ENCODE assay signal across 14 cellular contexts in the genomic region with DNA sequence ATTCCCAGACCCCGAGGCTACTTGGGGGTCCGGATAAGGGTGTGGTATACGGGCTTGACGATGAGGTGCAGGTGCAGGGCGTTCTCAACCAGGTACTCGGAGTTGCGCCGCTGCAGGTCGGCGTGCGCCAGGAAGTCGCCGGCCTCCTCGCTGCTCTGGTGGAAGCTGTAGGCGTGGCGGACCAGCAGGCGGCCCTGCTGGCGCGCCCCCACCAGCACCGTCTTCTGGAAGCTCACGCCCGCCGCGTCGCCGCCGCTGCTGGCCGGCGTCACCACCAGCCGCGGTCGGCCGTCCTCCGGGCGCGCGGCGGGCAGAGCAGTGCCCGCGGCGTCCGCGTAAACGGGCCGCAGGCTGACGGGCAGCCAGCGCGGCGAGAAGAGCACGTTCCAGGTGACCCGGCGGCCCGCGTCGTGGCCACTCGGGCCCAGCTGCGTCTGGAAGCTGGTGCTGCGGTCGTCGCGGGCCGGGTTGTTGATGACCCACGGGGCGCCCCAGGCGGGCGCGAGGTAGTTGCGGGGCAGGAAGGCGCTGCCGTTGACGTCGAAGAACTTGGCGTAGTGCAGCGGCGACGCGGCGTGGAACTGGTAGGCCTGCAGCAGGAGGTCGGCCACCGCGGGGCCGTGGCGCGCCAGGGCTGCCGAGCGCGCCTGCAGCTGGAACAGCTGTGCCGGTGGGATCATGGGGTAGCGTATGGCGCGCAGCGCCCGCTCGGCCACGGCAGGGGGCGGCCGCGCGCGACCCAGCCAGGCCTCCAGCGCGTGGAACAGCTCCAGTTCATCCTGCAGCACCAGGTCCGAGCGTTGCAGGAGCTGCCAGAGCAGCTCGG. TPM values are rescaled to one million over a fixed set of nuclear protein-coding genes. Genes with fewer than 3 reads are reported as not detected.
DNase-seq lines count a peak whose midpoint lies in the region; ATAC-seq, FAIRE-seq and TF ChIP-seq lines count a peak whose summit lies in the region.
"Had no signal": no experiment of that assay in that cellular context is flagged by ENCODE, and none has a peak within 500 bp of the region (broad histone marks: within the 10 kb centered on the region; RNA-seq: fewer than 3 reads in every experiment).

No MANE protein-coding gene starts in this region.

- H3K36me3 Mint-ChIP-seq in effector memory CD8-positive, alpha-beta T cell (ENCODE audit: insufficient read depth): no peaks in the 10 kb centered on the region

- intact Hi-C loops in lower lobe of right lung (cut with DNase I): no loop called here

- H3K36me3 ChIP-seq in H7 (replicated peaks; ENCODE audit: control insufficient read depth, insufficient read depth, low read length): no peaks in the 10 kb centered on the region
- H3K36me3 ChIP-seq in lower lobe of right lung: no peaks in the 10 kb centered on the region
- H3K36me3 ChIP-seq: SJCRH30 had no signal

- no peak for TF ChIP-seq POLR2A in A549 (IDR thresholded peaks at IDR 0.05; ENCODE audit: low read length)

- TF ChIP-seq RAD21 in A549 (conservative IDR thresholded peaks at IDR 0.05 in 1 of 2, IDR thresholded peaks at IDR 0.05 in 1 of 2): no peak

- DNase-seq in A549 (ENCODE audit: low read depth in 1 of 2, low spot score in 1 of 2) (peak in 1 of 2 experiments; percentile 24), H7 (peak; percentile 86), lower lobe of right lung (no peak), GM19239 (ENCODE audit: insufficient read length, low spot score) (no peak), NCI-H146 treated with DMSO at 0.1 percent for 48 hours (lab: John Stamatoyannopoulos, UW; ENCODE audit: unreplicated experiment) (no peak)
- no peak for DNase-seq in effector memory CD8-positive, alpha-beta T cell
- DNase-seq: central memory CD4-positive, alpha-beta T cell; hypothalamus; NCI-H1694; SJCRH30 had no signal

- H3K9me3 ChIP-seq in A549 (no peaks in the 10 kb centered on the region), lower lobe of right lung (no peaks in the 10 kb centered on the region)
- H3K9me3 ChIP-seq: SJCRH30 had no signal

- no peak for TF ChIP-seq EP300 in A549 (IDR thresholded peaks at IDR 0.05)

- H3K9me3 Mint-ChIP-seq in effector memory CD8-positive, alpha-beta T cell: no peaks in the 10 kb centered on the region

- TF ChIP-seq CTCF in A549 (IDR thresholded peaks at IDR 0.05) (no peak), lower lobe of right lung (IDR thresholded peaks at IDR 0.05) (no peak)

- peaks cover 27% of the 10 kb centered on the region for H3K27me3 ChIP-seq in H7 (ENCODE audit: control insufficient read depth, insufficient read depth, low read length)
- peaks cover 99% of the 10 kb centered on the region for H3K27me3 ChIP-seq in lower lobe of right lung (ENCODE audit: low read depth)

- peak overlapping the region; percentile 20 to 31 for H3K4me3 Mint-ChIP-seq in effector memory CD8-positive, alpha-beta T cell

- H3K27ac ChIP-seq in A549 (no peak overlapping the region; a peak in 1 of 6 replicates), lower lobe of right lung (no peak overlapping the region)
- H3K27ac ChIP-seq: SJCRH30 had no signal

- H3K4me1 Mint-ChIP-seq in effector memory CD8-positive, alpha-beta T cell (ENCODE audit: low read depth in 2 of 2): peaks cover 0 to 13% of the 10 kb centered on the region in 2 donors

- CTCF ChIA-PET in A549 (lab: Yijun Ruan, JAX): interaction anchor here (0.7 to 34.5 kb wide), 15 partner anchors 10 to 185 kb away, joined by 3 to 674 read pairs (median 5); a partner anchor contains a TSS

- H3K4me2 ChIP-seq in A549: peak overlapping the region; percentile 78

- H3K4me3 ChIP-seq in A549: peak overlapping the region; percentile 33
- peak overlapping the region; percentile 27; the same call in 1 of the 2 replicates for H3K4me3 ChIP-seq in H7 (ENCODE audit: insufficient read depth, low read depth, low read length)
- H3K4me3 ChIP-seq in lower lobe of right lung: peak overlapping the region; percentile 19
- H3K4me3 ChIP-seq: SJCRH30 had no signal

- WGBS in A549 (ENCODE audit: missing lambda C conversion rate): 22% methylated on average over 44 of the region's 105 CpGs

- no peak overlapping the region for H3K27ac Mint-ChIP-seq in effector memory CD8-positive, alpha-beta T cell

- H3K4me1 ChIP-seq in A549 (peaks cover 17% of the 10 kb centered on the region; the same call in 1 of the 3 replicates), lower lobe of right lung (peaks cover 8% of the 10 kb centered on the region)
- H3K4me1 ChIP-seq: SJCRH30 had no signal

- ATAC-seq in A549 (no peak), lower lobe of right lung (no peak), HG02623 (IDR thresholded peaks at IDR 0.05; ENCODE audit: unreplicated experiment) (no peak), HG03175 (IDR thresholded peaks at IDR 0.05; ENCODE audit: unreplicated experiment) (no peak)
- peak; percentile 54 for ATAC-seq in effector memory CD8-positive, alpha-beta T cell (replicated peaks)

- peaks cover 51 to 93% of the 10 kb centered on the region in 2 donors for H3K27me3 Mint-ChIP-seq in effector memory CD8-positive, alpha-beta T cell

- FAIRE-seq in A549 (lab: Jason Lieb, UNC): no peak
- FAIRE-seq in GM19239 (lab: Jason Lieb, UNC): no peak
- FAIRE-seq: GM18507 had no signal

- POLR2A ChIA-PET in A549 (lab: Yijun Ruan, JAX): no interaction called here

TF ChIP-seq in A549, 52 proteins besides CTCF, POLR2A, EP300 and RAD21 (continues in another document):
- TF ChIP-seq JUNB (IDR thresholded peaks at IDR 0.05): no peak
- TF ChIP-seq HDAC2 (IDR thresholded peaks at IDR 0.05): no peak
- no peak for TF ChIP-seq CBX2 (IDR thresholded peaks at IDR 0.05; ENCODE audit: borderline replicate concordance, low read depth)
- no peak for TF ChIP-seq CHD2 (IDR thresholded peaks at IDR 0.05; ENCODE audit: low read length, partially characterized antibody)
- TF ChIP-seq, protein P1, sequence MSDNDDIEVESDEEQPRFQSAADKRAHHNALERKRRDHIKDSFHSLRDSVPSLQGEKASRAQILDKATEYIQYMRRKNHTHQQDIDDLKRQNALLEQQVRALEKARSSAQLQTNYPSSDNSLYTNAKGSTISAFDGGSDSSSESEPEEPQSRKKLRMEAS (IDR thresholded peaks at IDR 0.05): no peak
- TF ChIP-seq, protein P2, sequence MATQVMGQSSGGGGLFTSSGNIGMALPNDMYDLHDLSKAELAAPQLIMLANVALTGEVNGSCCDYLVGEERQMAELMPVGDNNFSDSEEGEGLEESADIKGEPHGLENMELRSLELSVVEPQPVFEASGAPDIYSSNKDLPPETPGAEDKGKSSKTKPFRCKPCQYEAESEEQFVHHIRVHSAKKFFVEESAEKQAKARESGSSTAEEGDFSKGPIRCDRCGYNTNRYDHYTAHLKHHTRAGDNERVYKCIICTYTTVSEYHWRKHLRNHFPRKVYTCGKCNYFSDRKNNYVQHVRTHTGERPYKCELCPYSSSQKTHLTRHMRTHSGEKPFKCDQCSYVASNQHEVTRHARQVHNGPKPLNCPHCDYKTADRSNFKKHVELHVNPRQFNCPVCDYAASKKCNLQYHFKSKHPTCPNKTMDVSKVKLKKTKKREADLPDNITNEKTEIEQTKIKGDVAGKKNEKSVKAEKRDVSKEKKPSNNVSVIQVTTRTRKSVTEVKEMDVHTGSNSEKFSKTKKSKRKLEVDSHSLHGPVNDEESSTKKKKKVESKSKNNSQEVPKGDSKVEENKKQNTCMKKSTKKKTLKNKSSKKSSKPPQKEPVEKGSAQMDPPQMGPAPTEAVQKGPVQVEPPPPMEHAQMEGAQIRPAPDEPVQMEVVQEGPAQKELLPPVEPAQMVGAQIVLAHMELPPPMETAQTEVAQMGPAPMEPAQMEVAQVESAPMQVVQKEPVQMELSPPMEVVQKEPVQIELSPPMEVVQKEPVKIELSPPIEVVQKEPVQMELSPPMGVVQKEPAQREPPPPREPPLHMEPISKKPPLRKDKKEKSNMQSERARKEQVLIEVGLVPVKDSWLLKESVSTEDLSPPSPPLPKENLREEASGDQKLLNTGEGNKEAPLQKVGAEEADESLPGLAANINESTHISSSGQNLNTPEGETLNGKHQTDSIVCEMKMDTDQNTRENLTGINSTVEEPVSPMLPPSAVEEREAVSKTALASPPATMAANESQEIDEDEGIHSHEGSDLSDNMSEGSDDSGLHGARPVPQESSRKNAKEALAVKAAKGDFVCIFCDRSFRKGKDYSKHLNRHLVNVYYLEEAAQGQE (IDR thresholded peaks at IDR 0.05): no peak
- TF ChIP-seq CBX8 (IDR thresholded peaks at IDR 0.05): no peak
- no peak for TF ChIP-seq KDM1A (IDR thresholded peaks at IDR 0.05; ENCODE audit: low read depth)
- TF ChIP-seq, protein P3, sequence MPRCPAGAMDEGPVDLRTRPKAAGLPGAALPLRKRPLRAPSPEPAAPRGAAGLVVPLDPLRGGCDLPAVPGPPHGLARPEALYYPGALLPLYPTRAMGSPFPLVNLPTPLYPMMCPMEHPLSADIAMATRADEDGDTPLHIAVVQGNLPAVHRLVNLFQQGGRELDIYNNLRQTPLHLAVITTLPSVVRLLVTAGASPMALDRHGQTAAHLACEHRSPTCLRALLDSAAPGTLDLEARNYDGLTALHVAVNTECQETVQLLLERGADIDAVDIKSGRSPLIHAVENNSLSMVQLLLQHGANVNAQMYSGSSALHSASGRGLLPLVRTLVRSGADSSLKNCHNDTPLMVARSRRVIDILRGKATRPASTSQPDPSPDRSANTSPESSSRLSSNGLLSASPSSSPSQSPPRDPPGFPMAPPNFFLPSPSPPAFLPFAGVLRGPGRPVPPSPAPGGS (IDR thresholded peaks at IDR 0.05): no peak

RNA-seq across cellular contexts. Expression of a gene that starts 4.8 kb away (rescaled TPM):
- polyA plus RNA-seq in A549 (2011; rRNA removed) (not detected in 2 replicates), A549 (2017; fragmentation: RNase III; extraction: RNeasy Plus Mini Kit Qiagen cat#74134 plus additional on column Dnase treatment) (not detected in 3 replicates)
- polyA plus RNA-seq in A549 (2012; cell fraction: cytosol; rRNA removed): not detected in 2 replicates
- polyA plus RNA-seq in A549 (2012; cell fraction: nucleus; rRNA removed): not detected in 2 replicates
- not detected in 2 replicates for polyA minus RNA-seq in A549 (2011; rRNA and poly(A)+ RNA removed)
- 1.3 and 1.4 TPM in 2 replicates for total RNA-seq in H7 (2014; rRNA removed; shearing (Covaris generic))
- total RNA-seq in lower lobe of right lung: not detected
- total RNA-seq: osteoblast, SJCRH30 had no signal

RNA-seq across cellular contexts. Expression of a gene that starts 10.5 kb away (rescaled TPM):
- polyA plus RNA-seq in A549 (2011; rRNA removed) (not detected in 2 replicates), A549 (2017; fragmentation: RNase III; extraction: RNeasy Plus Mini Kit Qiagen cat#74134 plus additional on column Dnase treatment) (not detected in 3 replicates)
- polyA plus RNA-seq in A549 (2012; cell fraction: cytosol; rRNA removed): not detected in 2 replicates
- 0.05 TPM in 1 of 2 replicates, not detected in the other for polyA plus RNA-seq in A549 (2012; cell fraction: nucleus; rRNA removed)
- polyA minus RNA-seq in A549 (2011; rRNA and poly(A)+ RNA removed): not detected in 2 replicates
- not detected in 2 replicates for total RNA-seq in H7 (2014; rRNA removed; shearing (Covaris generic))
- total RNA-seq in lower lobe of right lung: not detected
- total RNA-seq: osteoblast, SJCRH30 had no signal

RNA-seq across cellular contexts. Expression of a gene that starts 30.8 kb away (rescaled TPM):
- polyA plus RNA-seq in A549 (2011; rRNA removed): not detected in 2 replicates
- polyA plus RNA-seq in A549 (2012; cell fraction: cytosol; rRNA removed): 0.01 TPM in 1 of 2 replicates, not detected in the other
- polyA plus RNA-seq in A549 (2012; cell fraction: nucleus; rRNA removed): 0.01 TPM in 1 of 2 replicates, not detected in the other
- polyA plus RNA-seq in A549 (2017; fragmentation: RNase III; extraction: RNeasy Plus Mini Kit Qiagen cat#74134 plus additional on column Dnase treatment): not detected in 3 replicates
- polyA minus RNA-seq in A549 (2011; rRNA and poly(A)+ RNA removed): not detected in 2 replicates
- 0.52 and 1.1 TPM in 2 replicates for total RNA-seq in H7 (2014; rRNA removed; shearing (Covaris generic))
- total RNA-seq in lower lobe of right lung: 3.6 TPM
- total RNA-seq: osteoblast, SJCRH30 had no signal
